In genomic region chr4:154491341-154491679, GRCh38 we compare ENCODE assay signal across 8 cellular contexts. TPM values are rescaled to one million over a fixed set of nuclear protein-coding genes. Genes with fewer than 3 reads are reported as not detected.
DNase-seq lines count a peak whose midpoint lies in the region; ATAC-seq and TF ChIP-seq lines count a peak whose summit lies in the region.

No MANE protein-coding gene starts in this region.

- CTCF ChIA-PET in Calu3 (lab: Charles Lee) = interaction anchor here (0.6 to 1.1 kb wide), 2 partner anchors 13 to 196 kb away, joined by 3 read pairs; no protein-coding TSS in a partner anchor

- BruUV-seq in Calu3 (replicated peaks; lab: Mats Ljungman, UMichigan) = no TSS peak

- ATAC-seq in GM19395 (IDR thresholded peaks at IDR 0.05; ENCODE audit: unreplicated experiment) = peak; percentile 35
- ATAC-seq in stimulated activated naive CD8-positive, alpha-beta T cell treated with anti-CD3 and anti-CD28 coated beads, Interleukin-15, Interleukin-2, amounts not matched to agents 100 U/mL and 50 U/mL, for 24 hours = no peak
- ATAC-seq in GM21360 (IDR thresholded peaks at IDR 0.05; ENCODE audit: unreplicated experiment) = no peak

- H3K27ac Mint-ChIP-seq in Calu3 (ENCODE audit: unreplicated experiment) = no peak overlapping the region
- H3K27ac Mint-ChIP-seq in activated naive CD8-positive, alpha-beta T cell = no peak overlapping the region

- no peak for TF ChIP-seq CTCF in Calu3 (IDR thresholded peaks at IDR 0.05; ENCODE audit: unreplicated experiment)

- peaks cover 16% of the 10 kb centered on the region for H3K36me3 Mint-ChIP-seq in Calu3 (ENCODE audit: insufficient read depth, unreplicated experiment)
- no peaks in the 10 kb centered on the region for H3K36me3 Mint-ChIP-seq in activated naive CD8-positive, alpha-beta T cell

- DNase-seq in Calu3 = no peak
- peak; percentile 44 for DNase-seq in HK-2 (ENCODE audit: unreplicated experiment)
- DNase-seq in iPS-NIHi11 (ENCODE audit: low spot score) = peak; percentile 70
- peak; percentile 15 for DNase-seq in stimulated activated naive CD8-positive, alpha-beta T cell treated with anti-CD3 and anti-CD28 coated beads, Interleukin-15, Interleukin-2, amounts not matched to agents 100 U/mL and 50 U/mL, for 24 hours
- no peak for DNase-seq in NCI-H1092 treated with DMSO at 0.1 percent for 48 hours (lab: John Stamatoyannopoulos, UW)

- no peaks in the 10 kb centered on the region for H3K4me1 Mint-ChIP-seq in Calu3 (ENCODE audit: low read depth, unreplicated experiment)
- peaks cover 14% of the 10 kb centered on the region for H3K4me1 Mint-ChIP-seq in activated naive CD8-positive, alpha-beta T cell (ENCODE audit: low read depth)

- intact Hi-C loops in Calu3 (cut with micrococcal nuclease; ENCODE audit: unreplicated experiment) = no loop called here

- H3K27me3 Mint-ChIP-seq in Calu3 (ENCODE audit: unreplicated experiment) = peaks cover 5% of the 10 kb centered on the region
- peaks cover 46% of the 10 kb centered on the region for H3K27me3 Mint-ChIP-seq in activated naive CD8-positive, alpha-beta T cell

- H3K9me3 Mint-ChIP-seq in Calu3 (ENCODE audit: low read depth, unreplicated experiment) = no peaks in the 10 kb centered on the region
- H3K9me3 Mint-ChIP-seq in activated naive CD8-positive, alpha-beta T cell (ENCODE audit: low read depth) = no peaks in the 10 kb centered on the region

- peak overlapping the region; percentile 70 for H3K4me3 Mint-ChIP-seq in Calu3 (ENCODE audit: low read depth, unreplicated experiment)
- peak overlapping the region; percentile 82 for H3K4me3 Mint-ChIP-seq in activated naive CD8-positive, alpha-beta T cell

RNA-seq across cellular contexts. Expression of gene DCHS2, which starts 0.3 kb away (rescaled TPM):
- 0.07 TPM in 2 replicates for total RNA-seq in Calu3 (2022)

RNA-seq across cellular contexts. Expression of gene PLRG1, which starts 58.9 kb away (rescaled TPM):
- 63.1 and 72.5 TPM in 2 replicates for total RNA-seq in Calu3 (2022)

Comparison
In these comparisons a context has a peak if more than half of its experiments do, and no peak if none do; other contexts are left out.
1. DNase-seq: peak in HK-2 (single experiment), iPS-NIHi11 (single experiment) and stimulated activated naive CD8-positive, alpha-beta T cell treated with anti-CD3 and anti-CD28 coated beads, Interleukin-15, Interleukin-2, amounts not matched to agents 100 U/mL and 50 U/mL, for 24 hours (single experiment); none in Calu3 (single experiment) and NCI-H1092 treated with DMSO at 0.1 percent for 48 hours (single experiment).